ENCODE assay signal across 3 cellular contexts in the genomic region with DNA sequence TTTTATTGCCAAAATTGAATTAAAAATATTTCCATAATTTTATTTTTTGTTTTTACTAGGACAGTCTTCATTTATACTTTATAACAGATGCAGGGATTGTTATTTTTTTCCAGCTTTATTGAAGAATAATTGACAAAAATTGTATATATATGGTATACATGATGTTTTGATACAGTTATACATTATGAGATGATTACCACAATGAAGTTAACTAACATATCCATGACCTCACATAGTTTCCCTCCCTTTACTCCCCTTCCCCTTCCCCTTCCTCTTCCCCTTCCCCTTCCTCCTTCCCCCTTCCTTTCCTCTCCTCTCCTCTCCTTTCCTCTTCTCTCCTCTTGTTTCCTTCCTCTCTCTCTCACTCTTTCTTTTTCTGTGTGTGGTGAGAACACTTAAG.
TF ChIP-seq lines count a peak whose summit lies in the region.

No MANE protein-coding gene starts in this region.

TF ChIP-seq in HepG2, 621 proteins besides CTCF, POLR2A, EP300 and RAD21 (continued from another document):
- no peak for TF ChIP-seq NFKBIZ (CRISPR knock-in tag; IDR thresholded peaks at IDR 0.05)
- TF ChIP-seq, protein P1, sequence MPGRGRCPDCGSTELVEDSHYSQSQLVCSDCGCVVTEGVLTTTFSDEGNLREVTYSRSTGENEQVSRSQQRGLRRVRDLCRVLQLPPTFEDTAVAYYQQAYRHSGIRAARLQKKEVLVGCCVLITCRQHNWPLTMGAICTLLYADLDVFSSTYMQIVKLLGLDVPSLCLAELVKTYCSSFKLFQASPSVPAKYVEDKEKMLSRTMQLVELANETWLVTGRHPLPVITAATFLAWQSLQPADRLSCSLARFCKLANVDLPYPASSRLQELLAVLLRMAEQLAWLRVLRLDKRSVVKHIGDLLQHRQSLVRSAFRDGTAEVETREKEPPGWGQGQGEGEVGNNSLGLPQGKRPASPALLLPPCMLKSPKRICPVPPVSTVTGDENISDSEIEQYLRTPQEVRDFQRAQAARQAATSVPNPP (CRISPR knock-in tag; IDR thresholded peaks at IDR 0.05) = no peak
- no peak for TF ChIP-seq MED1 (CRISPR knock-in tag; IDR thresholded peaks at IDR 0.05)

TF ChIP-seq in K562, 482 proteins besides CTCF, POLR2A, EP300 and RAD21 (continued from another document):
- TF ChIP-seq NR2C1 (IDR thresholded peaks at IDR 0.05) = no peak
- no peak for TF ChIP-seq NR2C1 (tag; IDR thresholded peaks at IDR 0.05)
- TF ChIP-seq PCBP2 (IDR thresholded peaks at IDR 0.05; ENCODE audit: low read depth, low read length, poor library complexity, severe bottlenecking) = peak; percentile 41
- no peak for TF ChIP-seq CC2D1A (IDR thresholded peaks at IDR 0.05)

TF ChIP-seq in HEK293T, 16 proteins besides CTCF, POLR2A, EP300 and RAD21 (continued from another document):
- no peak for TF ChIP-seq BHLHE40 (IDR thresholded peaks at IDR 0.05; ENCODE audit: borderline replicate concordance)
- TF ChIP-seq FOXA1 (IDR thresholded peaks at IDR 0.05) = no peak
- TF ChIP-seq ZNF384 (IDR thresholded peaks at IDR 0.05) = no peak
- TF ChIP-seq TARDBP (IDR thresholded peaks at IDR 0.05) = no peak
- no peak for TF ChIP-seq NFRKB (IDR thresholded peaks at IDR 0.05)
- TF ChIP-seq FOXK2 (IDR thresholded peaks at IDR 0.05) = no peak
- TF ChIP-seq, protein P2, sequence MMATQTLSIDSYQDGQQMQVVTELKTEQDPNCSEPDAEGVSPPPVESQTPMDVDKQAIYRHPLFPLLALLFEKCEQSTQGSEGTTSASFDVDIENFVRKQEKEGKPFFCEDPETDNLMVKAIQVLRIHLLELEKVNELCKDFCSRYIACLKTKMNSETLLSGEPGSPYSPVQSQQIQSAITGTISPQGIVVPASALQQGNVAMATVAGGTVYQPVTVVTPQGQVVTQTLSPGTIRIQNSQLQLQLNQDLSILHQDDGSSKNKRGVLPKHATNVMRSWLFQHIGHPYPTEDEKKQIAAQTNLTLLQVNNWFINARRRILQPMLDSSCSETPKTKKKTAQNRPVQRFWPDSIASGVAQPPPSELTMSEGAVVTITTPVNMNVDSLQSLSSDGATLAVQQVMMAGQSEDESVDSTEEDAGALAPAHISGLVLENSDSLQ (IDR thresholded peaks at IDR 0.05) = no peak
- no peak for TF ChIP-seq CTBP1 (IDR thresholded peaks at IDR 0.05; ENCODE audit: borderline replicate concordance)
- no peak for TF ChIP-seq SUZ12 (IDR thresholded peaks at IDR 0.05)
- TF ChIP-seq LEF1 (IDR thresholded peaks at IDR 0.05; ENCODE audit: borderline replicate concordance) = no peak
- no peak for TF ChIP-seq HDGF (IDR thresholded peaks at IDR 0.05; ENCODE audit: borderline replicate concordance)
